ENCODE assay signal across 9 cellular contexts in the genomic region with DNA sequence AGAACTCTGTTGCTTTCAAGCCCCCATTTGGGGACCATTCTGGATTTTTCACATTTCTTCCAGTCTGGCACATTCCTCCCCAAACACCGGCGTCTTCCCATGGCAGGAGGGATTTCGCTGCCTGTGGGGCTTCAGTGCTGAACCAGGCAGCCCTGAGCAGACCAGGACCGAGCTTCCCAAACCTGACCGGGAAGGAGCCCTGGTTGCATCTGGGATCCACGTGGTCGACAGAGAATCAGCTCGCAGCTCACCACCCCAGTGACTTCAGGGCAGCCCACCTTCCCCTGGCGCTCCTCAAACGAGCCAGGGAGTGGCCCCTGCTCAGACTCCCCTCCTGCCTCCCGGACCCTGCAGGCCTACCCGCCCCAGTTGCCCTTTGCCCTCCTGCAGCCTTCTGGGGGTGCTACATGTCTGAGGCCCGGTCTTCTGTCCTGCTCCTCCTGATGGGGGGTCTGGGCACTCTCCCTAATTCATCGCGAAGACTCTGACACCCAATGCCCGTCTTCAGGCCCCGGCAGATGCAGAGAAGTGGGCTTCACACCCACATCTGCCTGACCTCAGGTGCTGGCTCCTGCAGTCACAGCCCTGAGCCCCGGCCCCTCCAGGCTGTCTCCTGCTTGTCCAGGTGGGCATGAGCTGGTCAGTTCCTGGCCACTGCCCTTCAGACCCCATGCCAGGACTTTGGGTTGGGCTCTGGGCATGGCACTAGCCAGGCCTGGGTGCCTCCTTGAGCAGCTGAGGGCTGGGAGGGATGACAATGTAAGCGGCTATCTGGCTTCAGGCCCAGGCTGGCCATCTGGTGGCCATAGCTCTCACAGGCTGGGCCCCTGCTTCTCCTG. TPM values are rescaled to one million over a fixed set of nuclear protein-coding genes. Genes with fewer than 3 reads are reported as not detected.
DNase-seq lines count a peak whose midpoint lies in the region; ATAC-seq and TF ChIP-seq lines count a peak whose summit lies in the region.
"Had no signal": no experiment of that assay in that cellular context is flagged by ENCODE, and none has a peak within 500 bp of the region (broad histone marks: within the 10 kb centered on the region; RNA-seq: fewer than 3 reads in every experiment).

No MANE protein-coding gene starts in this region.

- H3K36me3 Mint-ChIP-seq in HFFc6 (ENCODE audit: low read depth) = no peaks in the 10 kb centered on the region
- H3K36me3 Mint-ChIP-seq in MCF 10A (ENCODE audit: insufficient read depth, unreplicated experiment) = peaks cover 8% of the 10 kb centered on the region

- H3K9me3 ChIP-seq in mucosa of descending colon = no peaks in the 10 kb centered on the region

- intact Hi-C loops in MCF 10A (cut with micrococcal nuclease) = no loop called here
- intact Hi-C loops in mucosa of descending colon (cut with DNase I, micrococcal nuclease) = no loop called here

- no peak for TF ChIP-seq POLR2A in GM18505 (IDR thresholded peaks at IDR 0.05; ENCODE audit: borderline replicate concordance, extremely low read depth, insufficient read depth, insufficient read length)

- BruUV-seq in MCF 10A (replicated peaks; lab: Mats Ljungman, UMichigan) = no TSS peak

- CTCF ChIA-PET in MCF 10A (lab: Yijun Ruan, JAX) = interaction anchor here (0.6 to 3.4 kb wide), 5 partner anchors 17 to 308 kb away, joined by 3 to 13 read pairs (median 3); no protein-coding TSS in a partner anchor

- ATAC-seq in mucosa of descending colon (no peak), GM18505 (IDR thresholded peaks at IDR 0.05; ENCODE audit: unreplicated experiment) (no peak), HG02981 (IDR thresholded peaks at IDR 0.05; ENCODE audit: unreplicated experiment) (no peak), HG02840 (IDR thresholded peaks at IDR 0.05; ENCODE audit: low FRiP score, unreplicated experiment) (no peak)

- H3K27ac Mint-ChIP-seq in HFFc6 = no peak overlapping the region
- H3K27ac Mint-ChIP-seq in MCF 10A (ENCODE audit: low read depth, unreplicated experiment) = no peak overlapping the region
- H3K27ac Mint-ChIP-seq: dendritic cell treated with granulocyte-macrophage colony-stimulating factor and Interleukin-4, amounts not matched to agents 40 ng/mL and 50 ng/mL, for 4 days had no signal

- peak overlapping the region; percentile 87 for H3K4me3 Mint-ChIP-seq in HFFc6
- H3K4me3 Mint-ChIP-seq in MCF 10A (ENCODE audit: unreplicated experiment) = peak overlapping the region; percentile 71

- H3K27me3 Mint-ChIP-seq in HFFc6 (ENCODE audit: insufficient read depth) = peaks cover 1% of the 10 kb centered on the region
- no peaks in the 10 kb centered on the region for H3K27me3 Mint-ChIP-seq in MCF 10A (ENCODE audit: insufficient read depth, unreplicated experiment)

- DNase-seq in AG08396 (ENCODE audit: low spot score) = peak; percentile 38
- DNase-seq in HFFc6 = no peak
- DNase-seq in MCF 10A (ENCODE audit: unreplicated experiment) = no peak
- peak in 2 of 3 donors; percentile 43 to 55 for DNase-seq in mucosa of descending colon
- no peak for DNase-seq in DMS79 (lab: John Stamatoyannopoulos, UW)

- peaks cover 19% of the 10 kb centered on the region for H3K4me1 ChIP-seq in mucosa of descending colon (ENCODE audit: low read depth)

- 0 out of 2 replicates have a peak, but pooled peaks have one; percentile 53 for TF ChIP-seq CTCF in HFFc6 (IDR thresholded peaks at IDR 0.05)
- TF ChIP-seq CTCF in MCF 10A (IDR thresholded peaks at IDR 0.05; ENCODE audit: unreplicated experiment) = no peak
- TF ChIP-seq CTCF in mucosa of descending colon (IDR thresholded peaks at IDR 0.05) = no peak

- POLR2A ChIA-PET in MCF 10A (lab: Yijun Ruan, JAX) = interaction anchor here (1.0 to 2.4 kb wide), 3 partner anchors 18 to 157 kb away, joined by 4 to 16 read pairs (median 6); no protein-coding TSS in a partner anchor

- peaks cover 42% of the 10 kb centered on the region for H3K4me1 Mint-ChIP-seq in HFFc6 (ENCODE audit: low read depth)
- peaks cover 6% of the 10 kb centered on the region for H3K4me1 Mint-ChIP-seq in MCF 10A (ENCODE audit: insufficient read depth, unreplicated experiment)

- H3K36me3 ChIP-seq in mucosa of descending colon (ENCODE audit: low read depth) = no peaks in the 10 kb centered on the region

- no peak overlapping the region for H3K4me3 ChIP-seq in mucosa of descending colon

- H3K9me3 Mint-ChIP-seq in HFFc6 (no peaks in the 10 kb centered on the region), MCF 10A (ENCODE audit: unreplicated experiment) (no peaks in the 10 kb centered on the region)
- H3K9me3 Mint-ChIP-seq: dendritic cell treated with granulocyte-macrophage colony-stimulating factor and Interleukin-4, amounts not matched to agents 40 ng/mL and 50 ng/mL, for 4 days had no signal

RNA-seq across cellular contexts. Expression of gene PRSS38, which starts 26.2 kb away (rescaled TPM):
- not detected for total RNA-seq in HFFc6 (2021; fragmentation: NEBNext Ultra II Directional; extraction: Animal tissue kit (Norgen Biotek cat#: 25700))
- total RNA-seq in MCF 10A (2022) (not detected in 2 replicates), mucosa of descending colon (not detected)

RNA-seq across cellular contexts. Expression of gene SNAP47, which starts 54.0 kb away (rescaled TPM):
- total RNA-seq in HFFc6 (2021; fragmentation: NEBNext Ultra II Directional; extraction: Animal tissue kit (Norgen Biotek cat#: 25700)) = 10 to 100 TPM; 27.0 to 31.2 (median 30.4) TPM
- 38.0 and 44.0 TPM in 2 replicates for total RNA-seq in MCF 10A (2022)
- 10 to 100 TPM; 16.4 to 31.9 (median 27.6) TPM for total RNA-seq in mucosa of descending colon

RNA-seq across cellular contexts. Expression of gene JMJD4, which starts 54.2 kb away (rescaled TPM):
- 10 to 100 TPM; 20.2 to 23.1 (median 21.5) TPM for total RNA-seq in HFFc6 (2021; fragmentation: NEBNext Ultra II Directional; extraction: Animal tissue kit (Norgen Biotek cat#: 25700))
- total RNA-seq in MCF 10A (2022) (34.0 and 43.2 TPM in 2 replicates), mucosa of descending colon (10 to 100 TPM; 12.3 to 18.1 (median 13.8) TPM)

Comparison
In these comparisons a context has a peak if more than half of its experiments do, and no peak if none do; other contexts are left out.
1. DNase-seq: peak in AG08396 (single experiment) and mucosa of descending colon (2 of 3); none in HFFc6 (single experiment), MCF 10A (single experiment) and DMS79 (single experiment).